In the genomic region with DNA sequence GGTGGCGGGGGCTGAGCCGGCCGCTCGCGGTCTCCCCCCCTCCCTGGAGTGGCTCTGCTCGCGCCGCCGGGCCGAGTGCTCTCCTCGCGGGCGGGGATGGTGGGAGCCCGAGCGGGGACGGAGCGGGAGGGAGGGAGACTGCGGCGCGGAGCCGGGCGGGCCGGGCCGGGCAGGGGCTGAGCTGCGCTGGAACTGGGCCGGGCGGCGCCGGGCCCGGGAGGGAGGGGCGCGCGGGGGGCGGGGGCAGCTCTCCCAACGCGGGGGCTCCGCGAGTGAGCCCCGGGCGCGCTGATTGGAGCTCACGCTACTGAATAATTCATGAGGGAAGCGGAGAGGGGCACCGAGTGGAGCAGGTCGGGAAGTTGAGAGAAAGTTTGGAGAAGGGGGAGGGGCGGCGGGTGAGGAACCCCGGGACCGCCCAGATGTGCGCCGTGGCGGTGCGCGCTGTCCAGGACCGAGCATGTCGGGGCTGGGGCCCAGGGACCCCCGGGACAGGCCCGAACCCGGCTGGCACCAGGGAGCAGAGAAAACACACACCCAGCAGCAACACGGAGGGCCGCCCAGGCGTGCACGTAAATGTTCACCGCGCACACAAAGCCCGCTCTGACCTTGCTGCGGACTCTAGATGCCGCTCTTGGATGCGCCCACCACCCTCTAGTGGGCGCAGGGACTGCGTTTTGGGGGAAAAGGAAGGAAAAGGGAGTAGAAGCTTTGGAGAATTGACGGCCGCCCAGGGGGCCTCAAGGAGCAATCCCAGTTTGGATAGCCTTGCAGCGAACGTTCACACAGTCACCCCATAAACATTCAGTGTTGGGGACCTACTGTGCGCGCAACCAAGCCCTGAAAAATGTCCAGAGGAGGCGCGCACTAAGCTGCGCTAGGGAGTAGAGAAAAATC, we compare ENCODE assay signal across 8 cellular contexts. TPM values are rescaled to one million over a fixed set of nuclear protein-coding genes. Genes with fewer than 3 reads are reported as not detected.
A peak's percentile ranks its signal among the peaks of the same experiment; 100 is the strongest.
DNase-seq lines count a peak whose midpoint lies in the region; ATAC-seq and TF ChIP-seq lines count a peak whose summit lies in the region.

A gene (minus strand): TSS at position 194 of the 897 bp plus-strand sequence. CDS start 493 bp downstream, outside the sequence.

- peak within 1 kb of the TSS; percentile 92 for H3K4me2 ChIP-seq in smooth muscle cell

- peak within 1 kb of the TSS; percentile 94 for H2AFZ ChIP-seq in smooth muscle cell (ENCODE audit: low read depth)

- no peaks in the 10 kb centered on the region for H3K9me3 Mint-ChIP-seq in activated T-cell treated with anti-CD3 and anti-CD28 coated beads, Interleukin-2, amount 50 U/mL, for 24 hours
- no peaks in the 10 kb centered on the region for H3K9me3 Mint-ChIP-seq in central memory CD8-positive, alpha-beta T cell

- DNase-seq in activated T-cell treated with anti-CD3 and anti-CD28 coated beads, Interleukin-2, amount 50 U/mL, for 24 hours: peak; percentile 40
- no peak for DNase-seq in activated T-cell treated with anti-CD3 and anti-CD28 coated beads, Interleukin-2, amount 50 U/mL, for 1 hour
- DNase-seq in NCI-H748 treated with DMSO at 0.1 percent for 48 hours (lab: John Stamatoyannopoulos, UW) (peak; percentile 1), inferior parietal cortex (ENCODE audit: extremely low spot score) (peak; percentile 6), smooth muscle cell (lab: John Stamatoyannopoulos, UW; ENCODE audit: unreplicated experiment) (peak; percentile 74), COLO829 (ENCODE audit: low spot score) (no peak)
- no peak for DNase-seq in central memory CD8-positive, alpha-beta T cell (ENCODE audit: low spot score in 2 of 2)

- H3K36me3 ChIP-seq in smooth muscle cell (ENCODE audit: low read depth): no peaks in the 10 kb centered on the region

- H3K27me3 ChIP-seq in smooth muscle cell (ENCODE audit: low read depth): no peaks in the 10 kb centered on the region

- peaks cover 4% of the 10 kb centered on the region for H3K4me1 ChIP-seq in smooth muscle cell (ENCODE audit: low read depth)

- H3K79me2 ChIP-seq in smooth muscle cell (ENCODE audit: low read depth): peaks cover 28% of the 10 kb centered on the region

- no peak within 1 kb of the TSS for H3K27ac Mint-ChIP-seq in activated T-cell treated with anti-CD3 and anti-CD28 coated beads, Interleukin-2, amount 50 U/mL, for 24 hours
- H3K27ac Mint-ChIP-seq in central memory CD8-positive, alpha-beta T cell (ENCODE audit: low read depth): no peak within 1 kb of the TSS

- peaks cover 41% of the 10 kb centered on the region for H4K20me1 ChIP-seq in smooth muscle cell (ENCODE audit: low read depth)

- H3K27ac ChIP-seq in smooth muscle cell (ENCODE audit: low read depth): no peak within 1 kb of the TSS

- no peaks in the 10 kb centered on the region for H3K9me3 ChIP-seq in smooth muscle cell (replicated peaks; ENCODE audit: low read depth)

- H3K36me3 Mint-ChIP-seq in activated T-cell treated with anti-CD3 and anti-CD28 coated beads, Interleukin-2, amount 50 U/mL, for 24 hours (ENCODE audit: low read depth): no peaks in the 10 kb centered on the region
- H3K36me3 Mint-ChIP-seq in central memory CD8-positive, alpha-beta T cell (ENCODE audit: insufficient read depth): no peaks in the 10 kb centered on the region

- TF ChIP-seq CTCF in smooth muscle cell (IDR thresholded peaks at IDR 0.05; ENCODE audit: borderline replicate concordance, insufficient read depth, poor library complexity, severe bottlenecking): peak; percentile 32

- WGBS in smooth muscle cell (ENCODE audit: low lambda C conversion rate): under 1% methylated on average over 55 of the region's 80 CpGs

- peak within 1 kb of the TSS; percentile 94 for H3K4me3 ChIP-seq in smooth muscle cell

- H3K9ac ChIP-seq in smooth muscle cell (ENCODE audit: low read depth): peak within 1 kb of the TSS; percentile 51

- peak within 1 kb of the TSS; percentile 60 for H3K4me3 Mint-ChIP-seq in activated T-cell treated with anti-CD3 and anti-CD28 coated beads, Interleukin-2, amount 50 U/mL, for 24 hours
- peak within 1 kb of the TSS; percentile 72 for H3K4me3 Mint-ChIP-seq in central memory CD8-positive, alpha-beta T cell

- no peaks in the 10 kb centered on the region for H3F3A ChIP-seq in smooth muscle cell (ENCODE audit: low read depth)

- peaks cover 57% of the 10 kb centered on the region for H3K27me3 Mint-ChIP-seq in activated T-cell treated with anti-CD3 and anti-CD28 coated beads, Interleukin-2, amount 50 U/mL, for 24 hours
- peaks cover 88% of the 10 kb centered on the region for H3K27me3 Mint-ChIP-seq in central memory CD8-positive, alpha-beta T cell

- peaks cover 19% of the 10 kb centered on the region for H3K4me1 Mint-ChIP-seq in activated T-cell treated with anti-CD3 and anti-CD28 coated beads, Interleukin-2, amount 50 U/mL, for 24 hours (ENCODE audit: low read depth)
- peaks cover 18% of the 10 kb centered on the region for H3K4me1 Mint-ChIP-seq in central memory CD8-positive, alpha-beta T cell

- peak; percentile 10 for ATAC-seq in central memory CD8-positive, alpha-beta T cell (replicated peaks; ENCODE audit: extremely low read depth, poor library complexity, severe bottlenecking)
- ATAC-seq in HG02840 (IDR thresholded peaks at IDR 0.05; ENCODE audit: low FRiP score, unreplicated experiment): no peak

RNA-seq across cellular contexts. Expression of the gene that starts here (rescaled TPM):
- total RNA-seq in smooth muscle cell: 45.4 and 49.4 TPM in 2 replicates
- polyA plus RNA-seq in smooth muscle cell: 50.5 and 56.3 TPM in 2 replicates

Comparison
In these comparisons a context has a peak if more than half of its experiments do, and no peak if none do; other contexts are left out.
1. DNase-seq: peak in activated T-cell treated with anti-CD3 and anti-CD28 coated beads, Interleukin-2, amount 50 U/mL, for 24 hours (single experiment), NCI-H748 treated with DMSO at 0.1 percent for 48 hours (single experiment), inferior parietal cortex (single experiment) and smooth muscle cell (single experiment); none in activated T-cell treated with anti-CD3 and anti-CD28 coated beads, Interleukin-2, amount 50 U/mL, for 1 hour (single experiment), central memory CD8-positive, alpha-beta T cell (0 of 2) and COLO829 (single experiment).